In genomic region chr1:221778125-221778524, GRCh38 we compare ENCODE assay signal across 10 cellular contexts. TPM values are rescaled to one million over a fixed set of nuclear protein-coding genes. Genes with fewer than 3 reads are reported as not detected.
DNase-seq lines count a peak whose midpoint lies in the region; ATAC-seq and TF ChIP-seq lines count a peak whose summit lies in the region.
"Had no signal": no experiment of that assay in that cellular context is flagged by ENCODE, and none has a peak within 500 bp of the region (broad histone marks: within the 10 kb centered on the region; RNA-seq: fewer than 3 reads in every experiment).

No MANE protein-coding gene starts in this region.

- peaks cover 72% of the 10 kb centered on the region for H3K4me1 Mint-ChIP-seq in activated naive CD8-positive, alpha-beta T cell (ENCODE audit: low read depth)
- H3K4me1 Mint-ChIP-seq in GM23338 (peaks cover 2% of the 10 kb centered on the region; the same call in 1 of the 3 replicates), nephron progenitor cell (peaks cover 9% of the 10 kb centered on the region)

- H3K27ac ChIP-seq in GM23338 (ENCODE audit: low read depth): no peak overlapping the region
- H3K27ac ChIP-seq: transverse colon had no signal

- peaks cover 4% of the 10 kb centered on the region for H3K9me2 ChIP-seq in GM23338 (ENCODE audit: insufficient read depth)

- no peaks in the 10 kb centered on the region for H3K4me1 ChIP-seq in GM23338 (ENCODE audit: insufficient read depth)

- no peaks in the 10 kb centered on the region for H3K27me3 ChIP-seq in GM23338 (ENCODE audit: insufficient read depth)
- H3K27me3 ChIP-seq: transverse colon had no signal

- no peak overlapping the region for H3K4me3 ChIP-seq in GM23338
- H3K4me3 ChIP-seq: transverse colon had no signal

- no peaks in the 10 kb centered on the region for H3K36me3 Mint-ChIP-seq in activated naive CD8-positive, alpha-beta T cell
- H3K36me3 Mint-ChIP-seq in GM23338 (ENCODE audit: low read depth) (no peaks in the 10 kb centered on the region), nephron progenitor cell (ENCODE audit: low read depth) (no peaks in the 10 kb centered on the region)

- H3K79me2 ChIP-seq in GM23338 (replicated peaks; ENCODE audit: insufficient read depth): no peaks in the 10 kb centered on the region

- H3F3A ChIP-seq in GM23338 (replicated peaks; ENCODE audit: low read depth): no peaks in the 10 kb centered on the region

- TF ChIP-seq CTCF in GM23338 (conservative IDR thresholded peaks at IDR 0.05; ENCODE audit: low read depth in 2 of 2) (no peak), GM13976 (IDR thresholded peaks at IDR 0.05; ENCODE audit: borderline replicate concordance, control extremely low read depth, extremely low read depth, insufficient read depth, missing control alignments) (no peak), nephron progenitor cell (IDR thresholded peaks at IDR 0.05) (no peak)

- no peak for DNase-seq in GM23338 (ENCODE audit: low spot score)
- DNase-seq in GM13976 (ENCODE audit: low spot score): no peak
- no peak for DNase-seq in left colon
- no peak for DNase-seq in nephron progenitor cell
- DNase-seq: amygdala had no signal

- H4K20me1 ChIP-seq in GM23338 (replicated peaks; ENCODE audit: insufficient read depth): no peaks in the 10 kb centered on the region

- no peaks in the 10 kb centered on the region for H3K36me3 ChIP-seq in GM23338 (ENCODE audit: insufficient read depth)
- H3K36me3 ChIP-seq: transverse colon had no signal

- H3K4me3 Mint-ChIP-seq in activated naive CD8-positive, alpha-beta T cell: peak overlapping the region; percentile 79
- H3K4me3 Mint-ChIP-seq in GM23338: no peak overlapping the region
- no peak overlapping the region for H3K4me3 Mint-ChIP-seq in nephron progenitor cell

- H2AFZ ChIP-seq in GM23338: no peak overlapping the region

- no peaks in the 10 kb centered on the region for H3K9me3 Mint-ChIP-seq in activated naive CD8-positive, alpha-beta T cell (ENCODE audit: low read depth)
- H3K9me3 Mint-ChIP-seq in GM23338 (no peaks in the 10 kb centered on the region), nephron progenitor cell (no peaks in the 10 kb centered on the region)

- in situ Hi-C loops in GM13976 (cut with MboI; ENCODE audit: low sequenced_read_pairs, unreplicated experiment): no loop called here

- no peaks in the 10 kb centered on the region for H3K27me3 Mint-ChIP-seq in activated naive CD8-positive, alpha-beta T cell
- H3K27me3 Mint-ChIP-seq in GM23338 (ENCODE audit: insufficient read depth, low read depth, poor library complexity) (no peaks in the 10 kb centered on the region), nephron progenitor cell (ENCODE audit: low read depth, poor library complexity) (peaks cover 14% of the 10 kb centered on the region)

- peak overlapping the region; percentile 91 for H3K27ac Mint-ChIP-seq in activated naive CD8-positive, alpha-beta T cell
- no peak overlapping the region for H3K27ac Mint-ChIP-seq in GM23338
- H3K27ac Mint-ChIP-seq in nephron progenitor cell: no peak overlapping the region

- ATAC-seq in GM18502 (IDR thresholded peaks at IDR 0.05; ENCODE audit: poor library complexity, unreplicated experiment): peak; percentile 37
- peak; percentile 27 for ATAC-seq in GM21390 (IDR thresholded peaks at IDR 0.05; ENCODE audit: unreplicated experiment)
- peak; percentile 14 for ATAC-seq in HG03108 (IDR thresholded peaks at IDR 0.05; ENCODE audit: unreplicated experiment)
- no peak for ATAC-seq in GM23338
- ATAC-seq in left colon: no peak

- intact Hi-C loops in left colon (cut with DNase I, micrococcal nuclease): no loop called here

- H3K4me2 ChIP-seq in GM23338: no peak overlapping the region

TF ChIP-seq in GM23338, 12 proteins besides CTCF, POLR2A, EP300 and RAD21:
- TF ChIP-seq ZNF462 (CRISPR knock-in tag; IDR thresholded peaks at IDR 0.05): no peak

RNA-seq across cellular contexts. Expression of gene DUSP10, which starts 36.2 kb away (rescaled TPM):
- 1.0 and 1.5 TPM in 2 replicates for total RNA-seq in GM23338 (2014; rRNA removed; shearing (Covaris generic))
- polyA plus RNA-seq in GM23338 (2016; fragmentation: Nextera tagmentation; extraction: Ambion mirVana): 1.1 and 1.6 TPM in 2 replicates
- total RNA-seq in left colon: 1 to 10 TPM; 3.3 to 5.2 TPM

Comparison
In these comparisons a context has a peak if more than half of its experiments do, and no peak if none do; other contexts are left out.
1. ATAC-seq: peak in GM18502 (single experiment), GM21390 (single experiment) and HG03108 (single experiment); none in GM23338 (single experiment) and left colon (single experiment).